Comparison of ENCODE assay signal across 10 cellular contexts in the genomic region with DNA sequence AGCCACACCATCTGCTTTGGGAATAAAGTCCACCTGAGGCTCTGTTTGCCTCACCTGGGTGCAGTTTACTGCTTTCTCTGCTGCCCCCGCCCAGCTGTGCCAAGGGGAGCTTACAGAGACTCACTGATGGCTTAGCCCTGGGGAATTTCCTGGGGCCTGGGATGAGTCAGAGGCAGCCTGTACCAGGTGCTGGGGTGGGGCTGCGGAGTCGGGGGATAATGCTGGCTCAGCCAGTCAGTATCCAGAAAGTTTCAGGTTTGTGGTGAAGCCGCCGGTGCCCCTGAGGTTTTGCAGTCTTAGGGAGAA. TPM values are rescaled to one million over a fixed set of nuclear protein-coding genes. Genes with fewer than 3 reads are reported as not detected.
A peak's percentile ranks its signal among the peaks of the same experiment; 100 is the strongest.
DNase-seq lines count a peak whose midpoint lies in the region; ATAC-seq and TF ChIP-seq lines count a peak whose summit lies in the region.
"Had no signal": no experiment of that assay in that cellular context is flagged by ENCODE, and none has a peak within 500 bp of the region (broad histone marks: within the 10 kb centered on the region; RNA-seq: fewer than 3 reads in every experiment).

No MANE protein-coding gene starts in this region.

- in situ Hi-C loops in GM13977 (cut with MboI; ENCODE audit: low pct_unique_long_range_greater_than_20kb, low sequenced_read_pairs, unreplicated experiment) (no loop called here), HAP-1 (cut with MboI; ENCODE audit: low sequenced_read_pairs) (no loop called here)

- no peaks in the 10 kb centered on the region for H3K9me3 ChIP-seq in right lobe of liver
- no peaks in the 10 kb centered on the region for H3K9me3 ChIP-seq in HAP-1

- H3K4me3 ChIP-seq in right lobe of liver: no peak overlapping the region
- H3K4me3 ChIP-seq in HAP-1: no peak overlapping the region

- no peaks in the 10 kb centered on the region for H3K9me3 Mint-ChIP-seq in activated CD4-positive, alpha-beta memory T cell treated with anti-CD3 and anti-CD28 coated beads, Interleukin-2, amount 10 ng/mL, durations not matched to agents 7 days and 5 days

- peak overlapping the region; percentile 96 for H3K27ac Mint-ChIP-seq in activated CD4-positive, alpha-beta memory T cell treated with anti-CD3 and anti-CD28 coated beads, Interleukin-2, amount 10 ng/mL, durations not matched to agents 7 days and 5 days
- H3K27ac Mint-ChIP-seq: activated naive CD8-positive, alpha-beta T cell had no signal

- TF ChIP-seq CTCF in right lobe of liver (IDR thresholded peaks at IDR 0.05): no peak
- no peak for TF ChIP-seq CTCF in GM13977 (IDR thresholded peaks at IDR 0.05; ENCODE audit: extremely low read depth, insufficient read depth, missing control alignments)

- H3K27me3 Mint-ChIP-seq in activated CD4-positive, alpha-beta memory T cell treated with anti-CD3 and anti-CD28 coated beads, Interleukin-2, amount 10 ng/mL, durations not matched to agents 7 days and 5 days: no peaks in the 10 kb centered on the region
- H3K27me3 Mint-ChIP-seq: activated naive CD8-positive, alpha-beta T cell had no signal

- peaks cover 76% of the 10 kb centered on the region for H3K36me3 Mint-ChIP-seq in activated CD4-positive, alpha-beta memory T cell treated with anti-CD3 and anti-CD28 coated beads, Interleukin-2, amount 10 ng/mL, durations not matched to agents 7 days and 5 days (ENCODE audit: low read depth)
- H3K36me3 Mint-ChIP-seq: activated naive CD8-positive, alpha-beta T cell had no signal

- H3K4me1 ChIP-seq in right lobe of liver (peaks cover 0 to 14% (median 6%) of the 10 kb centered on the region in 4 donors), HAP-1 (peaks cover 15% of the 10 kb centered on the region)

- H3K4me3 Mint-ChIP-seq in activated CD4-positive, alpha-beta memory T cell treated with anti-CD3 and anti-CD28 coated beads, Interleukin-2, amount 10 ng/mL, durations not matched to agents 7 days and 5 days: no peak overlapping the region
- H3K4me3 Mint-ChIP-seq: activated naive CD8-positive, alpha-beta T cell had no signal

- H3K36me3 ChIP-seq in right lobe of liver (peaks cover 0 to 21% (median 4%) of the 10 kb centered on the region in 4 donors), HAP-1 (replicated peaks) (peaks cover 28% of the 10 kb centered on the region)

- peak; percentile 51 for ATAC-seq in HG03039 (IDR thresholded peaks at IDR 0.05; ENCODE audit: unreplicated experiment)
- peak in 2 of 4 donors; percentile 41 to 77 for ATAC-seq in right lobe of liver
- no peak for ATAC-seq in HG03108 (IDR thresholded peaks at IDR 0.05; ENCODE audit: unreplicated experiment)
- no peak for ATAC-seq in HG03045 (IDR thresholded peaks at IDR 0.05; ENCODE audit: unreplicated experiment)

- POLR2A ChIA-PET in activated CD4-positive, alpha-beta memory T cell treated with anti-CD3 and anti-CD28 coated beads, Interleukin-2, amount 10 ng/mL, durations not matched to agents 7 days and 5 days (lab: Charles Lee): interaction anchor here (0.8 to 9.1 kb wide), 7 partner anchors 12 to 52 kb away, joined by 3 to 230 read pairs (median 4); partner anchors contain the start of gene PLEKHG3

- peak; percentile 77 for DNase-seq in COR-L47 (lab: John Stamatoyannopoulos, UW)
- peak; percentile 59 for DNase-seq in activated CD4-positive, alpha-beta memory T cell treated with anti-CD3 and anti-CD28 coated beads, Interleukin-2, amount 10 ng/mL, durations not matched to agents 7 days and 5 days
- DNase-seq in right lobe of liver: peak in 2 of 3 donors; percentile 50 to 63
- no peak for DNase-seq in GM13977 (ENCODE audit: low spot score)
- DNase-seq in HAP-1 (ENCODE audit: low spot score in 2 of 2): no peak

- no peak overlapping the region for H3K27ac ChIP-seq in right lobe of liver
- H3K27ac ChIP-seq: parathyroid adenoma had no signal

- WGBS in right lobe of liver (ENCODE audit: insufficient coverage, low coverage, low lambda C conversion rate, missing lambda C conversion rate): 83% methylated on average over 5 of the region's 5 CpGs

- peaks cover 94% of the 10 kb centered on the region for H3K4me1 Mint-ChIP-seq in activated CD4-positive, alpha-beta memory T cell treated with anti-CD3 and anti-CD28 coated beads, Interleukin-2, amount 10 ng/mL, durations not matched to agents 7 days and 5 days

- no peaks in the 10 kb centered on the region for H3K27me3 ChIP-seq in right lobe of liver
- no peaks in the 10 kb centered on the region for H3K27me3 ChIP-seq in HAP-1 (ENCODE audit: low read depth)

- intact Hi-C loops in right lobe of liver (cut with DNase I): no loop called here

- CTCF ChIA-PET in activated CD4-positive, alpha-beta memory T cell treated with anti-CD3 and anti-CD28 coated beads, Interleukin-2, amount 10 ng/mL, durations not matched to agents 7 days and 5 days (lab: Charles Lee): interaction anchor here (1.1 to 1.2 kb wide), 2 partner anchors 21 to 27 kb away, joined by 3 to 5 read pairs; no protein-coding TSS in a partner anchor

- TF ChIP-seq POLR2A in right lobe of liver (IDR thresholded peaks at IDR 0.05): no peak

RNA-seq across cellular contexts. Expression of gene PLEKHG3, which starts 22.3 kb away (rescaled TPM):
- 100 to 1,000 TPM; 126 to 133 TPM for total RNA-seq in activated CD4-positive, alpha-beta memory T cell treated with anti-CD3 and anti-CD28 coated beads, Interleukin-2, amount 10 ng/mL, durations not matched to agents 7 days and 5 days
- total RNA-seq in right lobe of liver: 10 to 100 TPM; 25.4 to 49.1 (median 28.0) TPM

Comparison
In these comparisons a context has a peak if more than half of its experiments do, and no peak if none do; other contexts are left out.
1. DNase-seq: peak in COR-L47 (single experiment), activated CD4-positive, alpha-beta memory T cell treated with anti-CD3 and anti-CD28 coated beads, Interleukin-2, amount 10 ng/mL, durations not matched to agents 7 days and 5 days (single experiment) and right lobe of liver (2 of 3); none in GM13977 (single experiment) and HAP-1 (0 of 2).